10 cellular contexts compared by ENCODE assay signal in genomic region chr20:49823152-49823847, GRCh38. TPM values are rescaled to one million over a fixed set of nuclear protein-coding genes. Genes with fewer than 3 reads are reported as not detected.
DNase-seq lines count a peak whose midpoint lies in the region; ATAC-seq and TF ChIP-seq lines count a peak whose summit lies in the region.
"Had no signal": no experiment of that assay in that cellular context is flagged by ENCODE, and none has a peak within 500 bp of the region (broad histone marks: within the 10 kb centered on the region; RNA-seq: fewer than 3 reads in every experiment).

No MANE protein-coding gene starts in this region.

- H3K9me3 ChIP-seq in HEK293 (ENCODE audit: control insufficient read depth, insufficient read depth, low read depth, low read length) (no peaks in the 10 kb centered on the region), OCI-LY3 (ENCODE audit: insufficient read depth, low read length) (0 out of 2 replicates have a peak, but pooled peaks cover 7% of the 10 kb centered on the region), uterus (no peaks in the 10 kb centered on the region)

- TF ChIP-seq POLR2A in uterus (IDR thresholded peaks at IDR 0.05) = no peak

- H3K27ac ChIP-seq in HEK293 (ENCODE audit: extremely low read depth, low read depth, low read length) = no peak overlapping the region
- peak overlapping the region; percentile 29; the same call in 1 of the 2 replicates for H3K27ac ChIP-seq in OCI-LY3 (ENCODE audit: low read length)
- H3K27ac ChIP-seq in uterus = no peak overlapping the region

- H3K4me3 ChIP-seq in HEK293 (ENCODE audit: low read depth, low read length) (no peak overlapping the region), OCI-LY3 (ENCODE audit: low read length) (no peak overlapping the region; the same call in 1 of the 2 replicates), uterus (no peak overlapping the region)
- H3K4me3 ChIP-seq: GM23338 had no signal

- peaks cover 22% of the 10 kb centered on the region; the same call in 1 of the 2 replicates for H3K79me2 ChIP-seq in OCI-LY3 (ENCODE audit: low read length)

- no peak overlapping the region for H2AFZ ChIP-seq in OCI-LY3 (ENCODE audit: low read depth, low read length)
- H2AFZ ChIP-seq: GM23338 had no signal

- POLR2A ChIA-PET in HEK293 (lab: Yijun Ruan, JAX) = no interaction called here

- intact Hi-C loops in uterus (cut with DNase I; ENCODE audit: low total_unique reads) = no loop called here

- no peaks in the 10 kb centered on the region for H4K20me1 ChIP-seq in OCI-LY3 (ENCODE audit: insufficient read depth, low read length)

- peak overlapping the region; percentile 8; the same call in 1 of the 2 replicates for H3K9ac ChIP-seq in OCI-LY3 (ENCODE audit: low read length)

- H3K4me2 ChIP-seq in OCI-LY3 (ENCODE audit: low read length) = peak overlapping the region; percentile 40
- H3K4me2 ChIP-seq: GM23338 had no signal

- ATAC-seq in HG03469 (IDR thresholded peaks at IDR 0.05; ENCODE audit: unreplicated experiment) (no peak), GM19397 (IDR thresholded peaks at IDR 0.05; ENCODE audit: unreplicated experiment) (no peak)
- ATAC-seq: GM23338 had no signal

- TF ChIP-seq CTCF in HEK293 (tag by site-specific recombination; IDR thresholded peaks at IDR 0.05) (no peak), OCI-LY3 (IDR thresholded peaks at IDR 0.05; ENCODE audit: low read depth, low read length) (no peak; the same call in 1 of the 2 replicates), uterus (IDR thresholded peaks at IDR 0.05) (no peak)

- H3K4me1 ChIP-seq in HEK293 (ENCODE audit: control insufficient read depth, insufficient read depth, low read length) (no peaks in the 10 kb centered on the region), OCI-LY3 (ENCODE audit: low read length) (peaks cover 42% of the 10 kb centered on the region), uterus (peaks cover 0 to 6% of the 10 kb centered on the region in 2 donors)

- CTCF ChIA-PET in HEK293 (lab: Yijun Ruan, JAX) = interaction anchor here (1.1 kb wide), 1 partner anchor 280 kb away, joined by 3 read pairs; no protein-coding TSS in a partner anchor

- no peaks in the 10 kb centered on the region for H3K27me3 ChIP-seq in OCI-LY3 (ENCODE audit: low read depth, low read length)
- H3K27me3 ChIP-seq in uterus = no peaks in the 10 kb centered on the region

- H3K36me3 ChIP-seq in HEK293 (ENCODE audit: control insufficient read depth in 2 of 2, insufficient read depth in 1 of 2, low read length in 2 of 2) (peaks cover 28 to 63% of the 10 kb centered on the region in 2 experiments), OCI-LY3 (replicated peaks; ENCODE audit: low read depth, low read length) (peaks cover 53% of the 10 kb centered on the region), uterus (no peaks in the 10 kb centered on the region)

- peak; percentile 11 for DNase-seq in ecto neural progenitor cell (ENCODE audit: low spot score)
- DNase-seq in renal cortical epithelial cell (ENCODE audit: low read depth) = peak; percentile 52
- DNase-seq in uterus = no peak
- DNase-seq in glomerular visceral epithelial cell (ENCODE audit: extremely low spot score) = no peak
- DNase-seq: DMS 273 treated with DMSO at 0.1 percent for 48 hours had no signal

TF ChIP-seq in HEK293, 187 proteins besides CTCF, POLR2A, EP300 and RAD21:
- TF ChIP-seq SCRT1 (tag by site-specific recombination; IDR thresholded peaks at IDR 0.05; ENCODE audit: borderline replicate concordance) (peak; percentile 51; the same call in 1 of the 2 replicates), ZIC2 (tag by site-specific recombination; IDR thresholded peaks at IDR 0.05) (no peak), SCRT2 (tag by site-specific recombination; IDR thresholded peaks at IDR 0.05) (0 out of 2 replicates have a peak, but pooled peaks have one; percentile 13), ZNF18 (tag by site-specific recombination; IDR thresholded peaks at IDR 0.05) (peak; percentile 76)

RNA-seq across cellular contexts. Expression of gene SLC9A8, which starts 10.7 kb away (rescaled TPM):
- 5.7 and 10.3 TPM in 2 replicates for total RNA-seq in renal cortical epithelial cell
- total RNA-seq in uterus = 10 to 100 TPM in 1 of 4 donors, 1 to 10 TPM in 3; 1.3 to 12.8 (median 4.3) TPM

Comparison
In these comparisons a context has a peak if more than half of its experiments do, and no peak if none do; other contexts are left out.
1. DNase-seq: peak in ecto neural progenitor cell (single experiment) and renal cortical epithelial cell (single experiment); none in uterus (0 of 2) and glomerular visceral epithelial cell (single experiment).